In the genomic region with DNA sequence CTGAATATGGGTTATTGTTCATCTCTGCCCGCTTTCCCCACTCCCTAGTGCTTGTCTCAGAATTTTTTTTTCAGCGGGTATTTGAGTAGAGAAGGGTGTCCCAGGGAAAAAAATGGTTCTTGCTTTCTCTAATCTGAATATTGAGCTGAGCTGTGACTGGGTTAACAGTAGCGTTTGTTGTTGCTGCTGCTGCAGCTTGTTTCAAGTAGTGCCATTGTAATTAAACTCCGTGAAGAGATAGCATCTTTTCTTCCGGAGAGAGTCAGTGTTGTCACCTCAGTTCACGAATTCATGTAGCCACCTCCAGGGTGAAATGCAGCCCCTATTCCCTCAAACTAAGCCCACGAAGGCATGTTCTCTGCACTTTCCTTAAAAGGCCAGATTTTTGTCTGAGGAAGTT, we compare ENCODE assay signal across 8 cellular contexts. TPM values are rescaled to one million over a fixed set of nuclear protein-coding genes. Genes with fewer than 3 reads are reported as not detected.
DNase-seq lines count a peak whose midpoint lies in the region; ATAC-seq and TF ChIP-seq lines count a peak whose summit lies in the region.

No MANE protein-coding gene starts in this region.

- peak overlapping the region; percentile 86 for H3K4me3 Mint-ChIP-seq in activated CD4-positive, alpha-beta T cell treated with anti-CD3 and anti-CD28 coated beads, Interleukin-2, amount 10 ng/mL, durations not matched to agents 24 days and 14 days
- H3K4me3 Mint-ChIP-seq in T-cell (peak overlapping the region; percentile 91 to 96 (median 96)), progenitor cell of endocrine pancreas (ENCODE audit: low read depth) (peak overlapping the region; percentile 97)

- peak overlapping the region; percentile 91 for H3K4me3 ChIP-seq in epithelial cell of esophagus (ENCODE audit: low read length)

- H3K4me1 Mint-ChIP-seq in activated CD4-positive, alpha-beta T cell treated with anti-CD3 and anti-CD28 coated beads, Interleukin-2, amount 10 ng/mL, durations not matched to agents 24 days and 14 days, result peaks cover 57% of the 10 kb centered on the region
- H3K4me1 Mint-ChIP-seq in T-cell, result peaks cover 52 to 60% (median 60%) of the 10 kb centered on the region in 3 donors
- peaks cover 38% of the 10 kb centered on the region for H3K4me1 Mint-ChIP-seq in progenitor cell of endocrine pancreas (ENCODE audit: low read depth)

- no peak for TF ChIP-seq CTCF in epithelial cell of esophagus (IDR thresholded peaks at IDR 0.05; ENCODE audit: insufficient read depth, low read depth, low read length, missing control alignments)
- no peak for TF ChIP-seq CTCF in progenitor cell of endocrine pancreas (IDR thresholded peaks at IDR 0.05; ENCODE audit: unreplicated experiment)

- H3K27me3 Mint-ChIP-seq in activated CD4-positive, alpha-beta T cell treated with anti-CD3 and anti-CD28 coated beads, Interleukin-2, amount 10 ng/mL, durations not matched to agents 24 days and 14 days, result no peaks in the 10 kb centered on the region
- no peaks in the 10 kb centered on the region for H3K27me3 Mint-ChIP-seq in T-cell
- no peaks in the 10 kb centered on the region for H3K27me3 Mint-ChIP-seq in progenitor cell of endocrine pancreas

- no peaks in the 10 kb centered on the region for H3K9me3 Mint-ChIP-seq in activated CD4-positive, alpha-beta T cell treated with anti-CD3 and anti-CD28 coated beads, Interleukin-2, amount 10 ng/mL, durations not matched to agents 24 days and 14 days
- H3K9me3 Mint-ChIP-seq in T-cell (peaks cover 0 to 3% (median 0%) of the 10 kb centered on the region in 3 donors), progenitor cell of endocrine pancreas (ENCODE audit: low read depth) (peaks cover 3% of the 10 kb centered on the region)

- POLR2A ChIA-PET in T-cell (lab: Charles Lee), result interaction anchor here (0.6 to 1.7 kb wide), 10 partner anchors 16 to 80 kb away, joined by 3 to 7 read pairs (median 4); no protein-coding TSS in a partner anchor

- peak overlapping the region; percentile 99 for H3K27ac Mint-ChIP-seq in activated CD4-positive, alpha-beta T cell treated with anti-CD3 and anti-CD28 coated beads, Interleukin-2, amount 10 ng/mL, durations not matched to agents 24 days and 14 days
- peak overlapping the region; percentile 93 to 97 for H3K27ac Mint-ChIP-seq in T-cell
- H3K27ac Mint-ChIP-seq in progenitor cell of endocrine pancreas, result peak overlapping the region; percentile 69

- peaks cover 16% of the 10 kb centered on the region for H3K36me3 Mint-ChIP-seq in activated CD4-positive, alpha-beta T cell treated with anti-CD3 and anti-CD28 coated beads, Interleukin-2, amount 10 ng/mL, durations not matched to agents 24 days and 14 days (ENCODE audit: low read depth)
- peaks cover 11% of the 10 kb centered on the region for H3K36me3 Mint-ChIP-seq in T-cell
- H3K36me3 Mint-ChIP-seq in progenitor cell of endocrine pancreas (ENCODE audit: insufficient read depth), result peaks cover 2% of the 10 kb centered on the region

- ATAC-seq in T-cell (replicated peaks in 1 of 4) (peak; percentile 38 to 59 (median 50)), HG02852 (IDR thresholded peaks at IDR 0.05; ENCODE audit: unreplicated experiment) (no peak), GM21576 (IDR thresholded peaks at IDR 0.05; ENCODE audit: unreplicated experiment) (no peak)

- intact Hi-C loops in activated CD4-positive, alpha-beta T cell treated with anti-CD3 and anti-CD28 coated beads, Interleukin-2, amount 10 ng/mL, durations not matched to agents 24 days and 14 days (cut with micrococcal nuclease), result loop anchor here (1.0 to 10.0 kb wide), 7 partner anchors 38 to 600 kb away; partner anchors contain the start of genes MXD1, NFU1, PCBP1 and TIA1

- CTCF ChIA-PET in T-cell (lab: Charles Lee), result interaction anchor here (0.5 to 3.2 kb wide), 13 partner anchors 13 to 223 kb away, joined by 3 to 19 read pairs (median 4); no protein-coding TSS in a partner anchor

- DNase-seq in activated CD4-positive, alpha-beta T cell treated with anti-CD3 and anti-CD28 coated beads, Interleukin-2, amount 10 ng/mL, durations not matched to agents 24 days and 14 days, result peak; percentile 85
- DNase-seq in activated CD4-positive, alpha-beta T cell treated with anti-CD3 and anti-CD28 coated beads, Interleukin-2, amount 50 U/mL, for 4 hours, result no peak
- peak in 32 of 34 experiments; percentile 8 to 70 (median 41) for DNase-seq in T-cell
- no peak for DNase-seq in epithelial cell of esophagus (ENCODE audit: low read depth)
- DNase-seq in progenitor cell of endocrine pancreas (ENCODE audit: low spot score, unreplicated experiment), result no peak
- DNase-seq in OCI-M2 (lab: John Stamatoyannopoulos, UW; ENCODE audit: unreplicated experiment), result no peak

RNA-seq across cellular contexts. Expression of gene AAK1, which starts 1.5 kb away (rescaled TPM):
- 81.7 and 86.0 TPM in 2 replicates for total RNA-seq in activated CD4-positive, alpha-beta T cell treated with anti-CD3 and anti-CD28 coated beads, Interleukin-2, amount 10 ng/mL, durations not matched to agents 24 days and 14 days
- total RNA-seq in T-cell (100 to 1,000 TPM; 170 to 283 (median 177) TPM), progenitor cell of endocrine pancreas (42.5 and 43.4 TPM in 2 replicates)

Comparison
In these comparisons a context has a peak if more than half of its experiments do, and no peak if none do; other contexts are left out.
1. DNase-seq: peak in activated CD4-positive, alpha-beta T cell treated with anti-CD3 and anti-CD28 coated beads, Interleukin-2, amount 10 ng/mL, durations not matched to agents 24 days and 14 days (single experiment) and T-cell (32 of 34); none in activated CD4-positive, alpha-beta T cell treated with anti-CD3 and anti-CD28 coated beads, Interleukin-2, amount 50 U/mL, for 4 hours (0 of 2), epithelial cell of esophagus (single experiment), progenitor cell of endocrine pancreas (single experiment) and OCI-M2 (single experiment).
2. ATAC-seq: peak in T-cell (4 of 4); none in HG02852 (single experiment) and GM21576 (single experiment).
3. Peak in every context shown above with its lines, with median percentiles within 50 percentile points of each other: H3K27ac Mint-ChIP-seq and H3K4me3 Mint-ChIP-seq.